Comparison of ENCODE assay signal across 8 cellular contexts in genomic region chr15:60477991-60478632, GRCh38. TPM values are rescaled to one million over a fixed set of nuclear protein-coding genes. Genes with fewer than 3 reads are reported as not detected.
A peak's percentile ranks its signal among the peaks of the same experiment; 100 is the strongest.
DNase-seq lines count a peak whose midpoint lies in the region; ATAC-seq and TF ChIP-seq lines count a peak whose summit lies in the region.

No MANE protein-coding gene starts in this region.

- peak overlapping the region; percentile 76 to 81 (median 81) for H3K4me3 ChIP-seq in right lobe of liver
- H3K4me3 ChIP-seq in thyroid gland (replicated peaks in 1 of 3), result peak overlapping the region; percentile 52 to 55 (median 53)

- TF ChIP-seq POLR2A in right lobe of liver (IDR thresholded peaks at IDR 0.05) (no peak), thyroid gland (IDR thresholded peaks at IDR 0.05) (peak in 1 of 2 donors; percentile 41)

- H3K27ac ChIP-seq in 22Rv1 (peak overlapping the region; percentile 93), right lobe of liver (peak overlapping the region; percentile 84 to 92 (median 90)), thyroid gland (peak overlapping the region; percentile 83 to 98 (median 91))

- H3K36me3 ChIP-seq in right lobe of liver (peaks cover 0 to 10% (median 1%) of the 10 kb centered on the region in 4 donors), thyroid gland (no peaks in the 10 kb centered on the region)

- H3K9me3 ChIP-seq in right lobe of liver, result no peaks in the 10 kb centered on the region
- H3K9me3 ChIP-seq in thyroid gland, result no peaks in the 10 kb centered on the region

- ATAC-seq in right lobe of liver (peak in 3 of 4 donors; percentile 2 to 14 (median 13)), GM21723 (IDR thresholded peaks at IDR 0.05; ENCODE audit: unreplicated experiment) (no peak), GM18870 (IDR thresholded peaks at IDR 0.05; ENCODE audit: unreplicated experiment) (no peak)

- POLR2A ChIA-PET in GM10248 (lab: Yijun Ruan, JAX), result interaction anchor here (1.7 kb wide), 1 partner anchor 116 kb away, joined by 3 read pairs; no protein-coding TSS in a partner anchor

- WGBS in right lobe of liver (ENCODE audit: insufficient coverage, low coverage, low lambda C conversion rate, missing lambda C conversion rate), result 8% methylated on average over 8 of the region's 9 CpGs
- 3 to 7% methylated on average over 9 of the region's 9 CpGs for WGBS in thyroid gland, 2 donors

- H3K27me3 ChIP-seq in right lobe of liver, result no peaks in the 10 kb centered on the region
- H3K27me3 ChIP-seq in thyroid gland, result no peaks in the 10 kb centered on the region

- TF ChIP-seq CTCF in 22Rv1 (IDR thresholded peaks at IDR 0.05) (no peak), GM10248 (IDR thresholded peaks at IDR 0.05; ENCODE audit: control extremely low read depth, extremely low read depth, low read depth, missing control alignments) (no peak), right lobe of liver (IDR thresholded peaks at IDR 0.05) (no peak), thyroid gland (IDR thresholded peaks at IDR 0.05) (no peak)

- CTCF ChIA-PET in GM10248 (lab: Yijun Ruan, JAX), result interaction anchor here (1.0 to 1.4 kb wide), 4 partner anchors 29 to 438 kb away, joined by 3 read pairs; no protein-coding TSS in a partner anchor

- intact Hi-C loops in right lobe of liver (cut with DNase I), result no loop called here
- intact Hi-C loops in thyroid gland (cut with DNase I), result no loop called here

- DNase-seq in GM10248 (ENCODE audit: extremely low spot score) (peak; percentile 10), RPMI7951 (ENCODE audit: low read depth) (peak; percentile 46), dermis blood vessel endothelial cell (peak; percentile 80), right lobe of liver (no peak), thyroid gland (peak; percentile 27 to 30)

- peaks cover 0 to 34% (median 11%) of the 10 kb centered on the region in 4 donors for H3K4me1 ChIP-seq in right lobe of liver
- H3K4me1 ChIP-seq in thyroid gland, result peaks cover 39 to 41% of the 10 kb centered on the region in 2 donors

RNA-seq across cellular contexts. Expression of gene ICE2, which starts 0.8 kb away (rescaled TPM):
- 29.6 and 32.2 TPM in 2 replicates for total RNA-seq in RPMI7951 (2014; rRNA removed; shearing (Covaris generic))
- total RNA-seq in dermis blood vessel endothelial cell, result 30.8 and 37.7 TPM in 2 replicates
- 10 to 100 TPM; 13.1 to 31.7 (median 17.6) TPM for total RNA-seq in right lobe of liver
- total RNA-seq in thyroid gland, result 10 to 100 TPM; 52.6 to 84.5 (median 59.5) TPM

Comparison
In these comparisons a context has a peak if more than half of its experiments do, and no peak if none do; other contexts are left out.
1. DNase-seq: peak in GM10248 (single experiment), RPMI7951 (single experiment), dermis blood vessel endothelial cell (single experiment) and thyroid gland (2 of 2); none in right lobe of liver (0 of 3).
2. ATAC-seq: peak in right lobe of liver (3 of 4); none in GM21723 (single experiment) and GM18870 (single experiment).
3. Peak in every context shown above with its lines, with median percentiles within 50 percentile points of each other: H3K27ac ChIP-seq.